16 cellular contexts compared by ENCODE assay signal in genomic region chr6:53645850-53646249, GRCh38.
"Had no signal": no experiment of that assay in that cellular context is flagged by ENCODE, and none has a peak within 500 bp of the region (broad histone marks: within the 10 kb centered on the region; RNA-seq: fewer than 3 reads in every experiment).

No MANE protein-coding gene starts in this region.

- ATAC-seq: stimulated activated naive B cell treated with anti-CD40 and anti-IgM and Interleukin-4, amounts not matched to agents 10 μg/mL and 1 μg/mL and 100 μg/mL, for 72 hours had no signal

- H3K27me3 ChIP-seq: adrenal gland, breast epithelium, neural progenitor cell, spleen, thyroid gland had no signal

- H3K9me3 ChIP-seq: adrenal gland, breast epithelium, prostate gland, spleen, thyroid gland had no signal

- DNase-seq: activated CD4-positive, alpha-beta T cell treated with anti-CD3 and anti-CD28 coated beads, Interleukin-2, amount 50 U/mL, for 4 hours; activated gamma-delta T cell; adrenal gland; dermis blood vessel endothelial cell; foreskin fibroblast; hypothalamus; kidney; spleen; stimulated activated CD4-positive, alpha-beta T cell treated with anti-CD3 and anti-CD28 coated beads, Interleukin-4, amount 100 ng/mL, for 4 hours; stimulated activated naive B cell treated with anti-CD40 and anti-IgM and Interleukin-4, amounts not matched to agents 10 μg/mL and 1 μg/mL and 100 μg/mL, for 72 hours; T-helper 2 cell; thyroid gland; WERI-Rb-1 had no signal

- H3K4me1 ChIP-seq: breast epithelium, neural progenitor cell, prostate gland had no signal

- H3K27ac ChIP-seq: adrenal gland, breast epithelium, neural progenitor cell, prostate gland, thyroid gland had no signal

- H3K36me3 ChIP-seq: adrenal gland, breast epithelium, neural progenitor cell, prostate gland, spleen, thyroid gland, WERI-Rb-1 had no signal

- H3K4me3 ChIP-seq: adrenal gland, breast epithelium, neural progenitor cell, prostate gland, spleen, thyroid gland had no signal
